23 cellular contexts compared by ENCODE assay signal in genomic region chr16:16155234-16155633, GRCh38.
DNase-seq lines count a peak whose midpoint lies in the region; ATAC-seq, FAIRE-seq and TF ChIP-seq lines count a peak whose summit lies in the region.
"Had no signal": no experiment of that assay in that cellular context is flagged by ENCODE, and none has a peak within 500 bp of the region (broad histone marks: within the 10 kb centered on the region; RNA-seq: fewer than 3 reads in every experiment).

No MANE protein-coding gene starts in this region.

- no peak for FAIRE-seq in HepG2 (lab: Jason Lieb, UNC)
- FAIRE-seq in K562 (lab: Jason Lieb, UNC): no peak
- FAIRE-seq: A204.1, D721Med, G401.6, GM12892, GM18507 had no signal

- H4K20me1 ChIP-seq in HepG2 (ENCODE audit: insufficient read depth, low read length) (no peaks in the 10 kb centered on the region), K562 (replicated peaks; ENCODE audit: control insufficient read depth, insufficient read depth, low read length) (no peaks in the 10 kb centered on the region), GM23338 (replicated peaks; ENCODE audit: insufficient read depth) (no peaks in the 10 kb centered on the region)

- 93% methylated on average over 3 of the region's 3 CpGs for WGBS in HepG2 (ENCODE audit: low lambda C conversion rate)
- WGBS in right lobe of liver (ENCODE audit: insufficient coverage, low coverage, low lambda C conversion rate, missing lambda C conversion rate): 87% methylated on average over 3 of the region's 3 CpGs
- WGBS in K562 (ENCODE audit: insufficient coverage, low coverage, missing lambda C conversion rate): 22% methylated on average over 3 of the region's 3 CpGs

- no peaks in the 10 kb centered on the region for H3K79me2 ChIP-seq in HepG2 (ENCODE audit: insufficient read depth, low read length)
- H3K79me2 ChIP-seq in K562 (ENCODE audit: control insufficient read depth, insufficient read depth, low read length): no peaks in the 10 kb centered on the region
- H3K79me2 ChIP-seq in GM23338 (replicated peaks; ENCODE audit: insufficient read depth): no peaks in the 10 kb centered on the region

- H3K4me3 ChIP-seq in HepG2 (replicated peaks in 1 of 3; ENCODE audit: insufficient read depth in 1 of 3, low read depth in 2 of 3, low read length in 3 of 3): no peak overlapping the region
- H3K4me3 ChIP-seq in right lobe of liver: no peak overlapping the region
- no peak overlapping the region for H3K4me3 ChIP-seq in HEK293 (ENCODE audit: low read depth, low read length)
- H3K4me3 ChIP-seq in K562: no peak overlapping the region
- no peak overlapping the region for H3K4me3 ChIP-seq in GM23338
- H3K4me3 ChIP-seq: BLaER1 treated with 17β-estradiol and CSF1 and Interleukin-3, amounts not matched to agents 10 nM and 100 nM had no signal

- no peak overlapping the region for H3K4me3 Mint-ChIP-seq in neural crest cell
- H3K4me3 Mint-ChIP-seq in GM23338: no peak overlapping the region
- H3K4me3 Mint-ChIP-seq: CD4-positive, alpha-beta T cell; CD8-positive, alpha-beta T cell had no signal

- no peaks in the 10 kb centered on the region for H3F3A ChIP-seq in GM23338 (replicated peaks; ENCODE audit: low read depth)

- POLR2A ChIA-PET in HepG2 (lab: Yijun Ruan, JAX): no interaction called here
- POLR2A ChIA-PET in HEK293 (lab: Yijun Ruan, JAX): no interaction called here
- POLR2A ChIA-PET in K562 (lab: Yijun Ruan, JAX): no interaction called here

- DNase-seq in HepG2 (ENCODE audit: low spot score) (no peak), right lobe of liver (no peak), K562 (ENCODE audit: extremely low read depth in 1 of 4, low spot score in 3 of 4) (no peak), neural crest cell (ENCODE audit: low read depth, low spot score) (no peak), cerebellar cortex (ENCODE audit: low spot score) (no peak), T-helper 2 cell (no peak), GM23338 (ENCODE audit: low spot score) (no peak)
- DNase-seq: 8988T; ACHN; Caco-2; Calu3; CD4-positive, alpha-beta T cell; CD8-positive, alpha-beta T cell; DMS79 treated with DMSO at 0.1 percent for 48 hours; GF-D8 had no signal

- TF ChIP-seq POLR2A in HepG2 (IDR thresholded peaks at IDR 0.05; ENCODE audit: insufficient read depth in 1 of 2, low read depth in 2 of 2, low read length in 2 of 2) (no peak), right lobe of liver (IDR thresholded peaks at IDR 0.05) (no peak), K562 (conservative IDR thresholded peaks at IDR 0.05) (no peak)

- H3K27me3 Mint-ChIP-seq in neural crest cell (ENCODE audit: low read depth) (peaks cover 3% of the 10 kb centered on the region), GM23338 (ENCODE audit: insufficient read depth, low read depth, poor library complexity) (peaks cover 17% of the 10 kb centered on the region)
- H3K27me3 Mint-ChIP-seq: CD4-positive, alpha-beta T cell had no signal

- no peak overlapping the region for H3K9ac ChIP-seq in HepG2 (ENCODE audit: insufficient read depth, low read depth, low read length)
- no peak overlapping the region for H3K9ac ChIP-seq in K562 (ENCODE audit: insufficient read depth in 1 of 2, low read depth in 2 of 2, low read length in 2 of 2)
- H3K9ac ChIP-seq: BLaER1 treated with 17β-estradiol and CSF1 and Interleukin-3, amounts not matched to agents 10 nM and 100 nM had no signal

- TF ChIP-seq RAD21 in HepG2 (CRISPR knock-in tag; IDR thresholded peaks at IDR 0.05) (no peak), K562 (CRISPR knock-in tag; conservative IDR thresholded peaks at IDR 0.05 in 1 of 2, IDR thresholded peaks at IDR 0.05 in 1 of 2) (no peak)

- H3K4me2 ChIP-seq in HepG2 (ENCODE audit: low read depth, low read length) (no peak overlapping the region), K562 (ENCODE audit: insufficient read depth, low read length) (no peak overlapping the region), GM23338 (no peak overlapping the region)
- H3K4me2 ChIP-seq: BLaER1 treated with 17β-estradiol and CSF1 and Interleukin-3, amounts not matched to agents 10 nM and 100 nM had no signal

- H3K9me3 Mint-ChIP-seq in neural crest cell: peaks cover 17% of the 10 kb centered on the region
- H3K9me3 Mint-ChIP-seq in GM23338: peaks cover 38% of the 10 kb centered on the region

- H3K9me2 ChIP-seq in GM23338 (ENCODE audit: insufficient read depth): 0 out of 2 replicates have a peak, but pooled peaks cover 2% of the 10 kb centered on the region

- intact Hi-C loops in HepG2 (cut with micrococcal nuclease; ENCODE audit: unreplicated experiment): no loop called here
- intact Hi-C loops in right lobe of liver (cut with DNase I): no loop called here
- intact Hi-C loops in K562 (cut with micrococcal nuclease): no loop called here

- ATAC-seq in HepG2: no peak
- ATAC-seq in right lobe of liver: no peak
- no peak for ATAC-seq in K562
- ATAC-seq in GM23338: no peak
- ATAC-seq: CD8-positive, alpha-beta T cell had no signal

- BruUV-seq in HepG2 (replicated peaks; lab: Mats Ljungman, UMichigan) (no TSS peak), K562 (replicated peaks; lab: Mats Ljungman, UMichigan) (no TSS peak)

- in situ Hi-C loops in HepG2 (cut with HindIII; ENCODE audit: extremely low pct_ligation_motif_present, low pct_unique_long_range_greater_than_20kb) (no loop called here), K562 (cut with MboI) (no loop called here)

- TF ChIP-seq CTCF in HepG2 (CRISPR knock-in tag; IDR thresholded peaks at IDR 0.05) (no peak), right lobe of liver (IDR thresholded peaks at IDR 0.05) (no peak), HEK293 (tag by site-specific recombination; IDR thresholded peaks at IDR 0.05) (no peak), K562 (IDR thresholded peaks at IDR 0.05 in 2 of 3, conservative IDR thresholded peaks at IDR 0.05 in 1 of 3; ENCODE audit: insufficient read depth in 2 of 3, low read depth in 1 of 3, low read length in 3 of 3) (no peak), neural crest cell (conservative IDR thresholded peaks at IDR 0.05) (no peak), GM23338 (conservative IDR thresholded peaks at IDR 0.05; ENCODE audit: low read depth in 2 of 2) (no peak)

- CTCF ChIA-PET in HepG2 (lab: Yijun Ruan, JAX; ENCODE audit: low intra/inter-chr PET ratio, low total read pairs): no interaction called here
- CTCF ChIA-PET in HEK293 (lab: Yijun Ruan, JAX): no interaction called here
- CTCF ChIA-PET in K562 (lab: Yijun Ruan, JAX; ENCODE audit: low intra/inter-chr PET ratio): no interaction called here

- H3K27ac ChIP-seq in HepG2 (ENCODE audit: extremely low read length, insufficient read depth, low read length) (no peak overlapping the region), right lobe of liver (no peak overlapping the region), HEK293 (ENCODE audit: extremely low read depth, low read depth, low read length) (no peak overlapping the region), K562 (ENCODE audit: extremely low read depth, low read depth, low read length) (no peak overlapping the region), GM23338 (ENCODE audit: low read depth) (no peak overlapping the region)
- H3K27ac ChIP-seq: BLaER1 treated with 17β-estradiol and CSF1 and Interleukin-3, amounts not matched to agents 10 nM and 100 nM; C4-2B had no signal

- H3K9me1 ChIP-seq in K562 (ENCODE audit: control insufficient read depth, insufficient read depth, low read length): no peaks in the 10 kb centered on the region

- peaks cover 12% of the 10 kb centered on the region for H3K4me1 ChIP-seq in HepG2 (ENCODE audit: insufficient read depth, low read length)
- H3K4me1 ChIP-seq in right lobe of liver: peaks cover 0 to 16% (median 6%) of the 10 kb centered on the region in 4 donors
- H3K4me1 ChIP-seq in HEK293 (ENCODE audit: control insufficient read depth, insufficient read depth, low read length): no peaks in the 10 kb centered on the region
- peaks cover 10 to 19% of the 10 kb centered on the region in 2 experiments; a peak in 4 of 5 replicates for H3K4me1 ChIP-seq in K562 (replicated peaks in 1 of 2; ENCODE audit: control insufficient read depth in 2 of 2, insufficient read depth in 2 of 2, low read length in 2 of 2)
- H3K4me1 ChIP-seq in GM23338 (ENCODE audit: insufficient read depth): no peaks in the 10 kb centered on the region
- H3K4me1 ChIP-seq: Caco-2 had no signal

- H3K9me3 ChIP-seq in HepG2 (ENCODE audit: low read length) (peaks cover 14% of the 10 kb centered on the region; the same call in 1 of the 2 replicates), right lobe of liver (no peaks in the 10 kb centered on the region), HEK293 (ENCODE audit: control insufficient read depth, insufficient read depth, low read depth, low read length) (no peaks in the 10 kb centered on the region), K562 (replicated peaks; ENCODE audit: control insufficient read depth, insufficient read depth, low read depth, low read length) (no peaks in the 10 kb centered on the region)
- H3K9me3 ChIP-seq: Caco-2 had no signal

- H3K4me1 Mint-ChIP-seq in neural crest cell (no peaks in the 10 kb centered on the region), GM23338 (no peaks in the 10 kb centered on the region; the same call in 2 of the 3 replicates)

- TF ChIP-seq EP300 in HepG2 (IDR thresholded peaks at IDR 0.05; ENCODE audit: low read depth in 2 of 2, low read length in 2 of 2): no peak
- TF ChIP-seq EP300 in HepG2 (CRISPR knock-in tag; IDR thresholded peaks at IDR 0.05; ENCODE audit: borderline replicate concordance): no peak
- TF ChIP-seq EP300 in K562 (IDR thresholded peaks at IDR 0.05; ENCODE audit: low read length): no peak

- no peaks in the 10 kb centered on the region for H3K27me3 ChIP-seq in HepG2 (ENCODE audit: control insufficient read depth in 1 of 2, insufficient read depth in 2 of 2, low read length in 2 of 2)
- no peaks in the 10 kb centered on the region for H3K27me3 ChIP-seq in right lobe of liver
- H3K27me3 ChIP-seq in K562 (ENCODE audit: control insufficient read depth in 2 of 2, insufficient read depth in 2 of 2, low read length in 2 of 2): no peaks in the 10 kb centered on the region
- no peaks in the 10 kb centered on the region for H3K27me3 ChIP-seq in GM23338 (ENCODE audit: insufficient read depth)
- H3K27me3 ChIP-seq: BLaER1 treated with 17β-estradiol and CSF1 and Interleukin-3, amounts not matched to agents 10 nM and 100 nM had no signal

- H3K36me3 Mint-ChIP-seq in neural crest cell (ENCODE audit: low read depth): peaks cover 10% of the 10 kb centered on the region
- H3K36me3 Mint-ChIP-seq in GM23338 (ENCODE audit: low read depth): peaks cover 16% of the 10 kb centered on the region

- H3K27ac Mint-ChIP-seq in neural crest cell (ENCODE audit: unreplicated experiment): peak overlapping the region; percentile 1
- no peak overlapping the region for H3K27ac Mint-ChIP-seq in GM23338
- H3K27ac Mint-ChIP-seq: CD4-positive, alpha-beta T cell; CD8-positive, alpha-beta T cell had no signal

- H3K36me3 ChIP-seq in HepG2 (replicated peaks in 1 of 2; ENCODE audit: control insufficient read depth in 1 of 2, insufficient read depth in 2 of 2, low read length in 2 of 2) (peaks cover 51 to 85% of the 10 kb centered on the region in 2 experiments), right lobe of liver (peaks cover 0 to 75% (median 20%) of the 10 kb centered on the region in 4 donors), HEK293 (ENCODE audit: control insufficient read depth in 2 of 2, insufficient read depth in 1 of 2, low read length in 2 of 2) (no peaks in the 10 kb centered on the region), K562 (ENCODE audit: control insufficient read depth, insufficient read depth, low read length) (no peaks in the 10 kb centered on the region), GM23338 (ENCODE audit: insufficient read depth) (no peaks in the 10 kb centered on the region)

- H2AFZ ChIP-seq in HepG2 (ENCODE audit: low read length) (no peak overlapping the region), K562 (ENCODE audit: low read depth, low read length) (no peak overlapping the region), GM23338 (no peak overlapping the region)

Comparison
In these comparisons a context has a peak if more than half of its experiments do, and no peak if none do; other contexts are left out.
1. Of the 241 proteins assayed by ChIP-seq in both HepG2 and K562: peak only in HepG2: ZNF282; only in K562: KDM1A; in both: none; in neither: 238; mixed calls (peak in some experiments, not most) for 1.